19 cellular contexts compared by ENCODE assay signal in the genomic region with DNA sequence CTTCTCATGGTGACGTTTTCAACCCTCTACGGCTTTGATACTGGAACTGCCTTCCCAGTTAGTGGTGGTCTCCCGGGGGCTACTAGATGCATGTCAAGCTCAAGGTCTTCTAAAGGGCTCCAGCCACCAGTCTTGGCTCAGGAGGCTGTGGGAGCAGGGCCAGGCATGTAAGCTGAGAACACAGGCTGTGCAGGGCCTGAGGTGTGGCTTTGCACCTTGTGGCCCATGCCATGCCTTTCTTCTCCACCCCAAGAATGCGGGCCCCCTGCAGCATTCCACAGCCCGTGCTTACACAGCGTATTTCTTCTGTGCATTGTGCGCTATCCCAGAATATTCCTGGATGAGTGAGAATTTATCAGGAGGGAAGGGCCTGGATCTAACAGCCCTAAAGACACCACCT.
"Had no signal": no experiment of that assay in that cellular context is flagged by ENCODE, and none has a peak within 500 bp of the region (broad histone marks: within the 10 kb centered on the region; RNA-seq: fewer than 3 reads in every experiment).

No MANE protein-coding gene starts in this region.

- H3K9me3 ChIP-seq: adrenal gland, breast epithelium, right lobe of liver, tibial nerve had no signal

- H3K27me3 ChIP-seq: adrenal gland, breast epithelium, hepatocyte, right lobe of liver, tibial nerve had no signal

- ATAC-seq: activated CD4-positive, alpha-beta T cell treated with anti-CD3 and anti-CD28 coated beads for 36 hours; activated naive CD4-positive, alpha-beta T cell treated with anti-CD3 and anti-CD28 coated beads, Interleukin-2, amount 50 U/mL, for 72 hours; esophagus mucosa; left colon; right lobe of liver; T-cell; WTC11 had no signal

- H3K27me3 Mint-ChIP-seq: activated CD4-positive, alpha-beta T cell treated with anti-CD3 and anti-CD28 coated beads for 36 hours; dendritic cell treated with granulocyte-macrophage colony-stimulating factor and Interleukin-4, amounts not matched to agents 40 ng/mL and 50 ng/mL, for 4 days had no signal

- H3K36me3 ChIP-seq: adrenal gland, breast epithelium, right lobe of liver, tibial nerve had no signal

- H3K4me3 Mint-ChIP-seq: activated CD4-positive, alpha-beta T cell treated with anti-CD3 and anti-CD28 coated beads for 36 hours; activated T-helper 1 cell treated with anti-CD3 and anti-CD28 coated beads, Interleukin-12 subunit alpha, Interleukin-12 subunit beta, Interleukin-2, Interleukin-4 antibody, amounts not matched to agents 30 ng/mL and 10 ng/mL and 1 ng/mL, durations not matched to agents 14 hours and 24 hours and 36 hours; dendritic cell treated with granulocyte-macrophage colony-stimulating factor and Interleukin-4, amounts not matched to agents 40 ng/mL and 50 ng/mL, for 4 days; T-cell; WTC11 had no signal

- H3K36me3 Mint-ChIP-seq: activated naive CD4-positive, alpha-beta T cell treated with anti-CD3 and anti-CD28 coated beads, Interleukin-2, amount 50 U/mL, for 72 hours; WTC11 had no signal

- H3K27ac ChIP-seq: adrenal gland, breast epithelium, hepatocyte, right lobe of liver, tibial nerve had no signal

- H3K9me3 Mint-ChIP-seq: activated T-helper 1 cell treated with anti-CD3 and anti-CD28 coated beads, Interleukin-12 subunit alpha, Interleukin-12 subunit beta, Interleukin-2, Interleukin-4 antibody, amounts not matched to agents 30 ng/mL and 10 ng/mL and 1 ng/mL, durations not matched to agents 14 hours and 24 hours and 36 hours; dendritic cell treated with granulocyte-macrophage colony-stimulating factor and Interleukin-4, amounts not matched to agents 40 ng/mL and 50 ng/mL, for 4 days; T-cell; WTC11 had no signal

- H3K4me3 ChIP-seq: adrenal gland, breast epithelium, hepatocyte, right lobe of liver, tibial nerve had no signal

- H3K4me1 Mint-ChIP-seq: activated CD4-positive, alpha-beta T cell treated with anti-CD3 and anti-CD28 coated beads for 36 hours; T-cell had no signal

- H3K27ac Mint-ChIP-seq: activated CD4-positive, alpha-beta T cell treated with anti-CD3 and anti-CD28 coated beads for 36 hours; activated naive CD4-positive, alpha-beta T cell treated with anti-CD3 and anti-CD28 coated beads, Interleukin-2, amount 50 U/mL, for 72 hours; activated T-helper 1 cell treated with anti-CD3 and anti-CD28 coated beads, Interleukin-12 subunit alpha, Interleukin-12 subunit beta, Interleukin-2, Interleukin-4 antibody, amounts not matched to agents 30 ng/mL and 10 ng/mL and 1 ng/mL, durations not matched to agents 14 hours and 24 hours and 36 hours; dendritic cell treated with granulocyte-macrophage colony-stimulating factor and Interleukin-4, amounts not matched to agents 40 ng/mL and 50 ng/mL, for 4 days; T-cell; WTC11 had no signal

- DNase-seq: activated CD4-positive, alpha-beta T cell treated with anti-CD3 and anti-CD28 coated beads for 36 hours; activated CD4-positive, alpha-beta T cell treated with anti-CD3 and anti-CD28 coated beads, Interleukin-2, amount 50 U/mL, for 48 hours; activated gamma-delta T cell treated with Interleukin-2 at 50 U/mL for 16 hours; adrenal gland; effector CD8-positive, alpha-beta T cell; mammary epithelial cell; right lobe of liver; stimulated activated naive CD4-positive, alpha-beta T cell; substantia nigra; T-cell had no signal

- H3K4me1 ChIP-seq: breast epithelium, right lobe of liver had no signal
